Comparison of ENCODE assay signal across 9 cellular contexts in genomic region chr2:238235331-238235732, GRCh38. TPM values are rescaled to one million over a fixed set of nuclear protein-coding genes. Genes with fewer than 3 reads are reported as not detected.
A peak's percentile ranks its signal among the peaks of the same experiment; 100 is the strongest.
DNase-seq lines count a peak whose midpoint lies in the region; ATAC-seq and TF ChIP-seq lines count a peak whose summit lies in the region.
"Had no signal": no experiment of that assay in that cellular context is flagged by ENCODE, and none has a peak within 500 bp of the region (broad histone marks: within the 10 kb centered on the region; RNA-seq: fewer than 3 reads in every experiment).

No MANE protein-coding gene starts in this region.

- POLR2A ChIA-PET in activated naive CD8-positive, alpha-beta T cell treated with anti-CD3 and anti-CD28 coated beads, Interleukin-2, amount 10 ng/mL, durations not matched to agents 7 days and 5 days (lab: Charles Lee) = no interaction called here

- no peak overlapping the region for H3K27ac ChIP-seq in CD4-positive, CD25-positive, alpha-beta regulatory T cell (ENCODE audit: insufficient read depth, low read length, poor library complexity, severe bottlenecking)
- H3K27ac ChIP-seq in mesenchymal stem cell (ENCODE audit: low read length, poor library complexity, severe bottlenecking) = no peak overlapping the region
- H3K27ac ChIP-seq: suprapubic skin had no signal

- H3K23ac ChIP-seq in mesenchymal stem cell (ENCODE audit: low read length in 2 of 2) = no peak overlapping the region

- peaks cover 4% of the 10 kb centered on the region for H3K36me3 Mint-ChIP-seq in CD4-positive, CD25-positive, alpha-beta regulatory T cell
- H3K36me3 Mint-ChIP-seq in HFFc6 (ENCODE audit: low read depth) = peaks cover 8% of the 10 kb centered on the region
- H3K36me3 Mint-ChIP-seq in activated naive CD8-positive, alpha-beta T cell treated with anti-CD3 and anti-CD28 coated beads, Interleukin-2, amount 10 ng/mL, durations not matched to agents 7 days and 5 days = peaks cover 1% of the 10 kb centered on the region
- H3K36me3 Mint-ChIP-seq in activated T-cell treated with anti-CD3 and anti-CD28 coated beads, Interleukin-2, amount 50 U/mL, for 72 hours (ENCODE audit: insufficient read depth in 2 of 2) = peaks cover 0 to 2% of the 10 kb centered on the region in 2 donors

- peaks cover 0 to 3% (median 0%) of the 10 kb centered on the region in 7 donors for H3K9me3 Mint-ChIP-seq in CD4-positive, CD25-positive, alpha-beta regulatory T cell
- no peaks in the 10 kb centered on the region for H3K9me3 Mint-ChIP-seq in HFFc6
- peaks cover 5% of the 10 kb centered on the region for H3K9me3 Mint-ChIP-seq in activated naive CD8-positive, alpha-beta T cell treated with anti-CD3 and anti-CD28 coated beads, Interleukin-2, amount 10 ng/mL, durations not matched to agents 7 days and 5 days
- H3K9me3 Mint-ChIP-seq in activated T-cell treated with anti-CD3 and anti-CD28 coated beads, Interleukin-2, amount 50 U/mL, for 72 hours = no peaks in the 10 kb centered on the region

- ATAC-seq in CD4-positive, CD25-positive, alpha-beta regulatory T cell (ENCODE audit: low read depth in 2 of 2) = no peak
- ATAC-seq in activated naive CD8-positive, alpha-beta T cell treated with anti-CD3 and anti-CD28 coated beads, Interleukin-2, amount 10 ng/mL, durations not matched to agents 7 days and 5 days (ENCODE audit: low read depth) = no peak
- no peak for ATAC-seq in HG02588 (IDR thresholded peaks at IDR 0.05; ENCODE audit: unreplicated experiment)
- no peak for ATAC-seq in activated T-cell treated with anti-CD3 and anti-CD28 coated beads, Interleukin-2, amount 50 U/mL, for 72 hours (replicated peaks in 1 of 2)
- ATAC-seq in GM21381 (IDR thresholded peaks at IDR 0.05; ENCODE audit: unreplicated experiment) = no peak

- no peak for DNase-seq in CD4-positive, CD25-positive, alpha-beta regulatory T cell
- DNase-seq in HFFc6 = peak; percentile 15
- DNase-seq in activated naive CD8-positive, alpha-beta T cell treated with anti-CD3 and anti-CD28 coated beads, Interleukin-2, amount 10 ng/mL, durations not matched to agents 7 days and 5 days = no peak
- DNase-seq in mesenchymal stem cell = peak; percentile 57
- DNase-seq in activated T-cell treated with anti-CD3 and anti-CD28 coated beads, Interleukin-2, amount 50 U/mL, for 72 hours = no peak
- no peak for DNase-seq in NCI-H1436 (lab: John Stamatoyannopoulos, UW)

- H3K27ac Mint-ChIP-seq in CD4-positive, CD25-positive, alpha-beta regulatory T cell = no peak overlapping the region
- H3K27ac Mint-ChIP-seq in HFFc6 = no peak overlapping the region
- no peak overlapping the region for H3K27ac Mint-ChIP-seq in activated naive CD8-positive, alpha-beta T cell treated with anti-CD3 and anti-CD28 coated beads, Interleukin-2, amount 10 ng/mL, durations not matched to agents 7 days and 5 days
- H3K27ac Mint-ChIP-seq in activated T-cell treated with anti-CD3 and anti-CD28 coated beads, Interleukin-2, amount 50 U/mL, for 72 hours = no peak overlapping the region

- H2BK5ac ChIP-seq in mesenchymal stem cell (ENCODE audit: low read depth, low read length, poor library complexity, severe bottlenecking) = no peak overlapping the region

- no peak overlapping the region for H3K4me3 ChIP-seq in CD4-positive, CD25-positive, alpha-beta regulatory T cell (ENCODE audit: low read depth, low read length)
- H3K4me3 ChIP-seq in mesenchymal stem cell (ENCODE audit: insufficient read depth in 1 of 2, low read depth in 1 of 2, low read length in 2 of 2) = no peak overlapping the region

- no peaks in the 10 kb centered on the region for H3K9me3 ChIP-seq in CD4-positive, CD25-positive, alpha-beta regulatory T cell (ENCODE audit: control insufficient read depth in 2 of 2, low read length in 2 of 2)
- H3K9me3 ChIP-seq in mesenchymal stem cell (ENCODE audit: control insufficient read depth, low read length) = no peaks in the 10 kb centered on the region
- H3K9me3 ChIP-seq: suprapubic skin had no signal

- peaks cover 12% of the 10 kb centered on the region for H3K27me3 ChIP-seq in CD4-positive, CD25-positive, alpha-beta regulatory T cell (ENCODE audit: control insufficient read depth, insufficient read depth, low read length)
- peaks cover 34 to 58% of the 10 kb centered on the region in 2 experiments for H3K27me3 ChIP-seq in mesenchymal stem cell (ENCODE audit: control insufficient read depth in 1 of 2, insufficient read depth in 1 of 2, low read length in 2 of 2)

- H2AFZ ChIP-seq in mesenchymal stem cell (ENCODE audit: low read depth, low read length) = no peak overlapping the region

- no peak overlapping the region for H2BK15ac ChIP-seq in mesenchymal stem cell (ENCODE audit: low read depth, poor library complexity, severe bottlenecking)

- H3K9ac ChIP-seq in mesenchymal stem cell (ENCODE audit: low read length) = no peak overlapping the region

- peak overlapping the region; percentile 10 to 75 (median 66) for H3K4me3 Mint-ChIP-seq in CD4-positive, CD25-positive, alpha-beta regulatory T cell
- H3K4me3 Mint-ChIP-seq in HFFc6 = no peak overlapping the region
- H3K4me3 Mint-ChIP-seq in activated naive CD8-positive, alpha-beta T cell treated with anti-CD3 and anti-CD28 coated beads, Interleukin-2, amount 10 ng/mL, durations not matched to agents 7 days and 5 days = peak overlapping the region; percentile 59
- H3K4me3 Mint-ChIP-seq in activated T-cell treated with anti-CD3 and anti-CD28 coated beads, Interleukin-2, amount 50 U/mL, for 72 hours = no peak overlapping the region

- no peak overlapping the region for H4K8ac ChIP-seq in mesenchymal stem cell (ENCODE audit: low read length)

- peaks cover 8 to 25% (median 14%) of the 10 kb centered on the region in 4 donors for H3K4me1 Mint-ChIP-seq in CD4-positive, CD25-positive, alpha-beta regulatory T cell
- peaks cover 9% of the 10 kb centered on the region for H3K4me1 Mint-ChIP-seq in HFFc6 (ENCODE audit: low read depth)
- peaks cover 12% of the 10 kb centered on the region for H3K4me1 Mint-ChIP-seq in activated naive CD8-positive, alpha-beta T cell treated with anti-CD3 and anti-CD28 coated beads, Interleukin-2, amount 10 ng/mL, durations not matched to agents 7 days and 5 days
- H3K4me1 Mint-ChIP-seq in activated T-cell treated with anti-CD3 and anti-CD28 coated beads, Interleukin-2, amount 50 U/mL, for 72 hours (ENCODE audit: low read depth) = peaks cover 17% of the 10 kb centered on the region

- peaks cover 23% of the 10 kb centered on the region for H3K4me1 ChIP-seq in CD4-positive, CD25-positive, alpha-beta regulatory T cell (ENCODE audit: control insufficient read depth, insufficient read depth, low read length, poor library complexity, severe bottlenecking)
- peaks cover 28% of the 10 kb centered on the region for H3K4me1 ChIP-seq in mesenchymal stem cell (ENCODE audit: control insufficient read depth, insufficient read depth, low read depth, low read length)

- H3K4ac ChIP-seq in mesenchymal stem cell (ENCODE audit: low read depth in 1 of 2, low read length in 2 of 2) = no peak overlapping the region

- H3K4me2 ChIP-seq in mesenchymal stem cell (ENCODE audit: low read length, poor library complexity, severe bottlenecking) = no peak overlapping the region

- no peak for TF ChIP-seq CTCF in HFFc6 (IDR thresholded peaks at IDR 0.05)

- H3K36me3 ChIP-seq in CD4-positive, CD25-positive, alpha-beta regulatory T cell (ENCODE audit: control insufficient read depth, insufficient read depth, low read length) = no peaks in the 10 kb centered on the region
- H3K36me3 ChIP-seq in mesenchymal stem cell (ENCODE audit: control insufficient read depth in 1 of 2, insufficient read depth in 2 of 2, low read depth in 1 of 2, low read length in 2 of 2) = no peaks in the 10 kb centered on the region
- H3K36me3 ChIP-seq: suprapubic skin had no signal

- no peak overlapping the region for H3K14ac ChIP-seq in mesenchymal stem cell (ENCODE audit: low read length in 2 of 2)

- 76% methylated on average over 11 of the region's 11 CpGs for whole genome bisulfite sequencing in mesenchymal stem cell

- H2AK5ac ChIP-seq in mesenchymal stem cell (ENCODE audit: low read length, severe bottlenecking) = no peak overlapping the region

- H3K18ac ChIP-seq in mesenchymal stem cell (ENCODE audit: low read depth in 1 of 2, low read length in 2 of 2) = no peak overlapping the region

- no peak overlapping the region for H4K91ac ChIP-seq in mesenchymal stem cell (ENCODE audit: low read length)

- H3K79me1 ChIP-seq in mesenchymal stem cell (replicated peaks; ENCODE audit: low read length, poor library complexity, severe bottlenecking) = no peaks in the 10 kb centered on the region

- peaks cover 48% of the 10 kb centered on the region for H3K27me3 Mint-ChIP-seq in CD4-positive, CD25-positive, alpha-beta regulatory T cell
- H3K27me3 Mint-ChIP-seq in HFFc6 (ENCODE audit: insufficient read depth) = peaks cover 41% of the 10 kb centered on the region
- H3K27me3 Mint-ChIP-seq in activated naive CD8-positive, alpha-beta T cell treated with anti-CD3 and anti-CD28 coated beads, Interleukin-2, amount 10 ng/mL, durations not matched to agents 7 days and 5 days = peaks cover 65% of the 10 kb centered on the region
- H3K27me3 Mint-ChIP-seq in activated T-cell treated with anti-CD3 and anti-CD28 coated beads, Interleukin-2, amount 50 U/mL, for 72 hours (ENCODE audit: low read depth) = peaks cover 34% of the 10 kb centered on the region

- no peak overlapping the region for H2BK120ac ChIP-seq in mesenchymal stem cell (ENCODE audit: low read depth, low read length)

- no peak overlapping the region for H2BK12ac ChIP-seq in mesenchymal stem cell (ENCODE audit: low read length in 2 of 2)

RNA-seq across cellular contexts. Expression of gene HES6, which starts 4.5 kb away (rescaled TPM):
- total RNA-seq in CD4-positive, CD25-positive, alpha-beta regulatory T cell = 1.5 TPM
- 1 to 10 TPM; 2.1 to 3.9 (median 2.5) TPM for polyA plus RNA-seq in CD4-positive, CD25-positive, alpha-beta regulatory T cell
- 1 to 10 TPM in 2 of 6 experiments, under 1 TPM in 4; 0.47 to 1.0 (median 0.82) TPM for total RNA-seq in HFFc6 (2021; fragmentation: NEBNext Ultra II Directional; extraction: Animal tissue kit (Norgen Biotek cat#: 25700))
- 1 to 10 TPM; 4.3 to 7.1 TPM for total RNA-seq in activated naive CD8-positive, alpha-beta T cell treated with anti-CD3 and anti-CD28 coated beads, Interleukin-2, amount 10 ng/mL, durations not matched to agents 7 days and 5 days
- polyA plus RNA-seq in mesenchymal stem cell (2013, experiment 1 of 2) = 3.5 TPM
- 2.9 TPM for polyA plus RNA-seq in mesenchymal stem cell (2013, experiment 2 of 2)
- 1 to 10 TPM; 1.6 to 2.0 TPM for total RNA-seq in activated T-cell treated with anti-CD3 and anti-CD28 coated beads, Interleukin-2, amount 50 U/mL, for 72 hours

RNA-seq across cellular contexts. Expression of gene ILKAP, which starts 31.8 kb away (rescaled TPM):
- total RNA-seq in CD4-positive, CD25-positive, alpha-beta regulatory T cell = 122 TPM
- 10 to 100 TPM; 39.7 to 52.4 (median 49.2) TPM for polyA plus RNA-seq in CD4-positive, CD25-positive, alpha-beta regulatory T cell
- 10 to 100 TPM; 27.3 to 34.3 (median 28.6) TPM for total RNA-seq in HFFc6 (2021; fragmentation: NEBNext Ultra II Directional; extraction: Animal tissue kit (Norgen Biotek cat#: 25700))
- 10 to 100 TPM; 56.3 to 59.1 TPM for total RNA-seq in activated naive CD8-positive, alpha-beta T cell treated with anti-CD3 and anti-CD28 coated beads, Interleukin-2, amount 10 ng/mL, durations not matched to agents 7 days and 5 days
- polyA plus RNA-seq in mesenchymal stem cell (2013, experiment 1 of 2) = 19.8 TPM
- polyA plus RNA-seq in mesenchymal stem cell (2013, experiment 2 of 2) = 20.1 TPM
- 10 to 100 TPM; 53.2 to 55.5 TPM for total RNA-seq in activated T-cell treated with anti-CD3 and anti-CD28 coated beads, Interleukin-2, amount 50 U/mL, for 72 hours

RNA-seq across cellular contexts. Expression of gene PER2, which starts 53.1 kb away (rescaled TPM):
- 29.7 TPM for total RNA-seq in CD4-positive, CD25-positive, alpha-beta regulatory T cell
- polyA plus RNA-seq in CD4-positive, CD25-positive, alpha-beta regulatory T cell = 1 to 10 TPM; 1.8 to 5.0 (median 3.3) TPM
- 1 to 10 TPM; 4.3 to 5.7 (median 4.5) TPM for total RNA-seq in HFFc6 (2021; fragmentation: NEBNext Ultra II Directional; extraction: Animal tissue kit (Norgen Biotek cat#: 25700))
- 10 to 100 TPM; 13.0 to 13.7 TPM for total RNA-seq in activated naive CD8-positive, alpha-beta T cell treated with anti-CD3 and anti-CD28 coated beads, Interleukin-2, amount 10 ng/mL, durations not matched to agents 7 days and 5 days
- 1.1 TPM for polyA plus RNA-seq in mesenchymal stem cell (2013, experiment 1 of 2)
- 1.1 TPM for polyA plus RNA-seq in mesenchymal stem cell (2013, experiment 2 of 2)
- total RNA-seq in activated T-cell treated with anti-CD3 and anti-CD28 coated beads, Interleukin-2, amount 50 U/mL, for 72 hours = 10 to 100 TPM in 1 of 2 donors, 1 to 10 TPM in 1; 8.9 to 12.4 TPM

Comparison
In these comparisons a context has a peak if more than half of its experiments do, and no peak if none do; other contexts are left out.
1. DNase-seq: peak in HFFc6 (single experiment) and mesenchymal stem cell (single experiment); none in CD4-positive, CD25-positive, alpha-beta regulatory T cell (0 of 3), activated naive CD8-positive, alpha-beta T cell treated with anti-CD3 and anti-CD28 coated beads, Interleukin-2, amount 10 ng/mL, durations not matched to agents 7 days and 5 days (single experiment), activated T-cell treated with anti-CD3 and anti-CD28 coated beads, Interleukin-2, amount 50 U/mL, for 72 hours (0 of 2) and NCI-H1436 (single experiment).
2. H3K4me3 Mint-ChIP-seq: peak in CD4-positive, CD25-positive, alpha-beta regulatory T cell (4 of 4) and activated naive CD8-positive, alpha-beta T cell treated with anti-CD3 and anti-CD28 coated beads, Interleukin-2, amount 10 ng/mL, durations not matched to agents 7 days and 5 days (single experiment); none in HFFc6 (single experiment) and activated T-cell treated with anti-CD3 and anti-CD28 coated beads, Interleukin-2, amount 50 U/mL, for 72 hours (0 of 2).